Comparison of ENCODE assay signal across 26 cellular contexts in genomic region chr7:105204953-105205352, GRCh38.
DNase-seq lines count a peak whose midpoint lies in the region; ATAC-seq and TF ChIP-seq lines count a peak whose summit lies in the region.
"Had no signal": no experiment of that assay in that cellular context is flagged by ENCODE, and none has a peak within 500 bp of the region (broad histone marks: within the 10 kb centered on the region; RNA-seq: fewer than 3 reads in every experiment).

No MANE protein-coding gene starts in this region.

- TF ChIP-seq POLR2A in gastroesophageal sphincter (IDR thresholded peaks at IDR 0.05) = no peak

- H3K4me3 ChIP-seq in gastroesophageal sphincter = no peak overlapping the region
- H3K4me3 ChIP-seq: GM12878, left lung, MG63, neural progenitor cell, PC-9, SK-N-MC, smooth muscle cell, tibial nerve had no signal

- H3K36me3 Mint-ChIP-seq in activated naive CD4-positive, alpha-beta T cell treated with anti-CD3 and anti-CD28 coated beads, Interleukin-2, amount 10 ng/mL, durations not matched to agents 7 days and 5 days = peaks cover 18% of the 10 kb centered on the region
- 0 out of 2 replicates have a peak, but pooled peaks cover 2% of the 10 kb centered on the region for H3K36me3 Mint-ChIP-seq in WTC11
- H3K36me3 Mint-ChIP-seq in immature natural killer cell = peaks cover 0 to 18% (median 4%) of the 10 kb centered on the region in 3 donors

- peaks cover 0 to 11% of the 10 kb centered on the region in 2 donors for H3K36me3 ChIP-seq in gastroesophageal sphincter
- H3K36me3 ChIP-seq: neural progenitor cell had no signal

- H3K4me1 ChIP-seq in gastroesophageal sphincter = peaks cover 0 to 17% (median 0%) of the 10 kb centered on the region in 3 donors

- peaks cover 38% of the 10 kb centered on the region for H3K4me1 Mint-ChIP-seq in activated naive CD4-positive, alpha-beta T cell treated with anti-CD3 and anti-CD28 coated beads, Interleukin-2, amount 10 ng/mL, durations not matched to agents 7 days and 5 days
- peaks cover 24% of the 10 kb centered on the region for H3K4me1 Mint-ChIP-seq in WTC11
- peaks cover 61 to 98% of the 10 kb centered on the region in 2 donors for H3K4me1 Mint-ChIP-seq in immature natural killer cell

- DNase-seq in activated naive CD4-positive, alpha-beta T cell treated with anti-CD3 and anti-CD28 coated beads, Interleukin-2, amount 10 ng/mL, durations not matched to agents 7 days and 5 days = no peak
- no peak for DNase-seq in activated naive CD4-positive, alpha-beta T cell treated with Interleukin-2 at 50 U/mL for 16 hours
- DNase-seq in WTC11 (ENCODE audit: low spot score) (no peak), immature natural killer cell (no peak)
- DNase-seq: erythroblast, glutamatergic neuron, H9, KG1, left lung, MG63, NCI-H2029, NCI-H226, NCI-H526 treated with DMSO at 0.1 percent for 48 hours, retina had no signal

- ATAC-seq in WTC11 (no peak), HG02852 (IDR thresholded peaks at IDR 0.05; ENCODE audit: unreplicated experiment) (no peak), gastroesophageal sphincter (no peak)
- ATAC-seq: GM12878, left lung had no signal

- no peaks in the 10 kb centered on the region for H3K9me3 ChIP-seq in gastroesophageal sphincter
- H3K9me3 ChIP-seq: left lung, MG63, tibial nerve had no signal

- TF ChIP-seq EP300 in gastroesophageal sphincter (IDR thresholded peaks at IDR 0.05) = no peak

- CTCF ChIA-PET in activated naive CD4-positive, alpha-beta T cell treated with anti-CD3 and anti-CD28 coated beads, Interleukin-2, amount 10 ng/mL, durations not matched to agents 7 days and 5 days (lab: Charles Lee) = no interaction called here
- CTCF ChIA-PET in WTC11 (lab: Charles Lee) = interaction anchor here (0.9 kb wide), 1 partner anchor 170 kb away, joined by 5 read pairs; no protein-coding TSS in a partner anchor

- H3K27ac ChIP-seq in temporal lobe (ENCODE audit: low read depth, low read length) (peak overlapping the region; percentile 37), gastroesophageal sphincter (no peak overlapping the region)
- H3K27ac ChIP-seq: HL-60, left lung, neural progenitor cell, parathyroid adenoma, PC-9, SK-N-MC had no signal

- no peaks in the 10 kb centered on the region for H3K27me3 ChIP-seq in gastroesophageal sphincter
- H3K27me3 ChIP-seq: left lung, MG63, neural progenitor cell, tibial nerve had no signal

- no peak for TF ChIP-seq CTCF in WTC11 (IDR thresholded peaks at IDR 0.05)
- TF ChIP-seq CTCF in gastroesophageal sphincter (IDR thresholded peaks at IDR 0.05) = no peak

- 95 to 100% methylated on average over 1 to 2 of the region's 2 CpGs for WGBS in gastroesophageal sphincter (ENCODE audit: low coverage in 1 of 2), 2 donors

- H3K9me3 Mint-ChIP-seq in activated naive CD4-positive, alpha-beta T cell treated with anti-CD3 and anti-CD28 coated beads, Interleukin-2, amount 10 ng/mL, durations not matched to agents 7 days and 5 days = no peaks in the 10 kb centered on the region
- H3K9me3 Mint-ChIP-seq in WTC11 = no peaks in the 10 kb centered on the region
- H3K9me3 Mint-ChIP-seq in immature natural killer cell = no peaks in the 10 kb centered on the region
- H3K9me3 Mint-ChIP-seq: H9, memory B cell, neural progenitor cell had no signal

- no peaks in the 10 kb centered on the region for H3K27me3 Mint-ChIP-seq in activated naive CD4-positive, alpha-beta T cell treated with anti-CD3 and anti-CD28 coated beads, Interleukin-2, amount 10 ng/mL, durations not matched to agents 7 days and 5 days
- H3K27me3 Mint-ChIP-seq in WTC11 (ENCODE audit: low read depth) (no peaks in the 10 kb centered on the region), immature natural killer cell (ENCODE audit: low read depth in 3 of 3) (peaks cover 0 to 4% (median 0%) of the 10 kb centered on the region in 3 donors)
- H3K27me3 Mint-ChIP-seq: memory B cell had no signal

- POLR2A ChIA-PET in WTC11 (lab: Charles Lee) = no interaction called here

- no peak overlapping the region for H3K4me3 Mint-ChIP-seq in activated naive CD4-positive, alpha-beta T cell treated with anti-CD3 and anti-CD28 coated beads, Interleukin-2, amount 10 ng/mL, durations not matched to agents 7 days and 5 days
- no peak overlapping the region for H3K4me3 Mint-ChIP-seq in WTC11
- H3K4me3 Mint-ChIP-seq in immature natural killer cell = no peak overlapping the region
- H3K4me3 Mint-ChIP-seq: H9, memory B cell, neural progenitor cell had no signal

- peak overlapping the region; percentile 39 for H3K27ac Mint-ChIP-seq in activated naive CD4-positive, alpha-beta T cell treated with anti-CD3 and anti-CD28 coated beads, Interleukin-2, amount 10 ng/mL, durations not matched to agents 7 days and 5 days
- peak overlapping the region; percentile 27; the same call in 1 of the 2 replicates for H3K27ac Mint-ChIP-seq in WTC11
- peak overlapping the region in 4 of 6 donors; percentile 26 to 77 (median 59) for H3K27ac Mint-ChIP-seq in immature natural killer cell
- H3K27ac Mint-ChIP-seq: memory B cell, neural progenitor cell had no signal

TF ChIP-seq in WTC11, 78 proteins besides CTCF, POLR2A, EP300 and RAD21:
- TF ChIP-seq MYBL2 (CRISPR knock-in tag; IDR thresholded peaks at IDR 0.05) = no peak
- TF ChIP-seq USF2 (CRISPR knock-in tag; IDR thresholded peaks at IDR 0.05) = no peak
- no peak for TF ChIP-seq SMAD4 (CRISPR knock-in tag; IDR thresholded peaks at IDR 0.05)
- no peak for TF ChIP-seq IRF2 (CRISPR knock-in tag; IDR thresholded peaks at IDR 0.05; ENCODE audit: borderline replicate concordance, low read depth)
- TF ChIP-seq PREB (CRISPR knock-in tag; IDR thresholded peaks at IDR 0.05; ENCODE audit: borderline replicate concordance) = no peak
- TF ChIP-seq ZNF425 (CRISPR knock-in tag; conservative IDR thresholded peaks at IDR 0.05) = no peak
- TF ChIP-seq CDX4 (CRISPR knock-in tag; IDR thresholded peaks at IDR 0.05; ENCODE audit: borderline replicate concordance) = no peak
- TF ChIP-seq NR3C1 (CRISPR knock-in tag; conservative IDR thresholded peaks at IDR 0.05; ENCODE audit: low read depth) = no peak
- no peak for TF ChIP-seq JAZF1 (CRISPR knock-in tag; IDR thresholded peaks at IDR 0.05)
